ENCODE assay signal across 14 cellular contexts in genomic region chr11:44622721-44623258, GRCh38. TPM values are rescaled to one million over a fixed set of nuclear protein-coding genes. Genes with fewer than 3 reads are reported as not detected.
DNase-seq lines count a peak whose midpoint lies in the region; ATAC-seq and TF ChIP-seq lines count a peak whose summit lies in the region.
"Had no signal": no experiment of that assay in that cellular context is flagged by ENCODE, and none has a peak within 500 bp of the region (broad histone marks: within the 10 kb centered on the region; RNA-seq: fewer than 3 reads in every experiment).

No MANE protein-coding gene starts in this region.

- H3K4me1 Mint-ChIP-seq in activated naive CD4-positive, alpha-beta T cell treated with anti-CD3 and anti-CD28 coated beads, Interleukin-2, amount 50 U/mL, for 24 hours, result peaks cover 41% of the 10 kb centered on the region

- no peaks in the 10 kb centered on the region for H3K79me2 ChIP-seq in mesendoderm (ENCODE audit: control insufficient read depth, insufficient read depth, low read length)

- H3K9me3 Mint-ChIP-seq in activated naive CD4-positive, alpha-beta T cell treated with anti-CD3 and anti-CD28 coated beads, Interleukin-2, amount 50 U/mL, for 24 hours, result no peaks in the 10 kb centered on the region

- no peaks in the 10 kb centered on the region for H3K27me3 ChIP-seq in lower lobe of right lung (ENCODE audit: low read depth)
- no peaks in the 10 kb centered on the region for H3K27me3 ChIP-seq in testis
- H3K27me3 ChIP-seq in mesendoderm (ENCODE audit: insufficient read depth, low read length, poor library complexity), result no peaks in the 10 kb centered on the region
- H3K27me3 ChIP-seq: pancreas, tibial artery had no signal

- H2BK5ac ChIP-seq in mesendoderm (ENCODE audit: low read length), result no peak overlapping the region

- H3K4me3 Mint-ChIP-seq in activated naive CD4-positive, alpha-beta T cell treated with anti-CD3 and anti-CD28 coated beads, Interleukin-2, amount 50 U/mL, for 24 hours, result no peak overlapping the region

- peak overlapping the region; percentile 61 for H3K27ac Mint-ChIP-seq in activated naive CD4-positive, alpha-beta T cell treated with anti-CD3 and anti-CD28 coated beads, Interleukin-2, amount 50 U/mL, for 24 hours

- H2BK120ac ChIP-seq in mesendoderm (ENCODE audit: low read depth, low read length), result no peak overlapping the region

- no peak overlapping the region for H4K8ac ChIP-seq in mesendoderm (ENCODE audit: low read depth, low read length)

- no peak for TF ChIP-seq POLR2A in testis (IDR thresholded peaks at IDR 0.05)

- no peak overlapping the region for H3K9ac ChIP-seq in mesendoderm (ENCODE audit: low read length)

- peak; percentile 0 for DNase-seq in activated naive CD4-positive, alpha-beta T cell treated with Interleukin-2 at 50 U/mL for 16 hours
- no peak for DNase-seq in activated naive CD4-positive, alpha-beta T cell (lab: John Stamatoyannopoulos, UW)
- no peak for DNase-seq in lower lobe of right lung
- peak; percentile 11 for DNase-seq in testis
- no peak for DNase-seq in mesendoderm
- DNase-seq in SW480 (ENCODE audit: low spot score), result no peak
- no peak for DNase-seq in Kasumi-1 (lab: John Stamatoyannopoulos, UW)
- DNase-seq: caudate nucleus, kidney, NCI-H187, SW 1271 had no signal

- H2BK15ac ChIP-seq in mesendoderm (replicated peaks; ENCODE audit: low read depth), result no peak overlapping the region

- H3K23ac ChIP-seq in mesendoderm (ENCODE audit: low read length), result no peak overlapping the region

- H3K18ac ChIP-seq in mesendoderm (ENCODE audit: low read length), result no peak overlapping the region

- H3K4me2 ChIP-seq in mesendoderm (ENCODE audit: low read length), result no peak overlapping the region

- H3K56ac ChIP-seq in mesendoderm (ENCODE audit: low read length), result no peak overlapping the region

- no peak for TF ChIP-seq CTCF in lower lobe of right lung (IDR thresholded peaks at IDR 0.05)
- no peak for TF ChIP-seq CTCF in testis (IDR thresholded peaks at IDR 0.05)

- intact Hi-C loops in lower lobe of right lung (cut with DNase I), result loop anchor here (10.0 kb wide), 1 partner anchor 282 kb away; no protein-coding TSS in a partner anchor
- intact Hi-C loops in testis (cut with DNase I; ENCODE audit: low total_unique reads), result loop anchor here (5.0 to 10.0 kb wide), 2 partner anchors 102 to 290 kb away; partner anchors contain the start of gene TSPAN18

- no peaks in the 10 kb centered on the region for H3K79me1 ChIP-seq in mesendoderm (ENCODE audit: low read length)

- H3K4me1 ChIP-seq in lower lobe of right lung (peaks cover 32% of the 10 kb centered on the region), testis (no peaks in the 10 kb centered on the region), mesendoderm (ENCODE audit: control insufficient read depth, low read depth, low read length) (no peaks in the 10 kb centered on the region)

- H4K5ac ChIP-seq in mesendoderm (ENCODE audit: low read length), result no peak overlapping the region

- no peaks in the 10 kb centered on the region for H3K27me3 Mint-ChIP-seq in activated naive CD4-positive, alpha-beta T cell treated with anti-CD3 and anti-CD28 coated beads, Interleukin-2, amount 50 U/mL, for 24 hours

- H2AK5ac ChIP-seq in mesendoderm (ENCODE audit: low read length), result no peak overlapping the region

- ATAC-seq in lower lobe of right lung, result no peak
- ATAC-seq: pancreas had no signal

- no peaks in the 10 kb centered on the region for H3K9me3 ChIP-seq in lower lobe of right lung
- no peaks in the 10 kb centered on the region for H3K9me3 ChIP-seq in testis
- H3K9me3 ChIP-seq: pancreas had no signal

- H3K27ac ChIP-seq in lower lobe of right lung (peak overlapping the region; percentile 27), testis (no peak overlapping the region), mesendoderm (ENCODE audit: low read depth, low read length) (no peak overlapping the region)
- H3K27ac ChIP-seq: pancreas, tibial artery had no signal

- H3K4ac ChIP-seq in mesendoderm (ENCODE audit: low read depth, low read length), result no peak overlapping the region

- H3K36me3 Mint-ChIP-seq in activated naive CD4-positive, alpha-beta T cell treated with anti-CD3 and anti-CD28 coated beads, Interleukin-2, amount 50 U/mL, for 24 hours, result peaks cover 11% of the 10 kb centered on the region

- H3K4me3 ChIP-seq in lower lobe of right lung (no peak overlapping the region), testis (no peak overlapping the region), mesendoderm (ENCODE audit: low read length) (no peak overlapping the region)
- H3K4me3 ChIP-seq: pancreas, tibial artery had no signal

- H3K36me3 ChIP-seq in lower lobe of right lung (peaks cover 20% of the 10 kb centered on the region), testis (ENCODE audit: low read depth, missing control alignments) (no peaks in the 10 kb centered on the region), mesendoderm (ENCODE audit: control insufficient read depth, insufficient read depth, low read length) (no peaks in the 10 kb centered on the region)
- H3K36me3 ChIP-seq: pancreas had no signal

- WGBS in testis, 2 donors, result 92 to 94% methylated on average over 10 to 11 of the region's 11 CpGs
- WGBS in mesendoderm (ENCODE audit: extremely low coverage, insufficient coverage, low lambda C conversion rate), result no CpG with 5 or more reads among the region's 11 CpGs

RNA-seq across cellular contexts. Expression of gene CD82, which starts 57.3 kb away (rescaled TPM):
- total RNA-seq in lower lobe of right lung (129 TPM), testis (10 to 100 TPM in 1 of 2 donors, 1 to 10 TPM in 1; 5.0 to 13.0 TPM)
- 13.7 TPM for polyA plus RNA-seq in testis (ENCODE audit: insufficient read depth, low read depth, low replicate concordance)
- 0.81 TPM for polyA plus RNA-seq in mesendoderm (2013, experiment 1 of 2)
- polyA plus RNA-seq in mesendoderm (2013, experiment 2 of 2), result 0.91 TPM

Comparison
In these comparisons a context has a peak if more than half of its experiments do, and no peak if none do; other contexts are left out.
1. DNase-seq: peak in activated naive CD4-positive, alpha-beta T cell treated with Interleukin-2 at 50 U/mL for 16 hours (single experiment) and testis (single experiment); none in activated naive CD4-positive, alpha-beta T cell (0 of 4), lower lobe of right lung (single experiment), mesendoderm (single experiment), SW480 (single experiment) and Kasumi-1 (0 of 2).